Comparison of ENCODE assay signal across 3 cellular contexts in the genomic region with DNA sequence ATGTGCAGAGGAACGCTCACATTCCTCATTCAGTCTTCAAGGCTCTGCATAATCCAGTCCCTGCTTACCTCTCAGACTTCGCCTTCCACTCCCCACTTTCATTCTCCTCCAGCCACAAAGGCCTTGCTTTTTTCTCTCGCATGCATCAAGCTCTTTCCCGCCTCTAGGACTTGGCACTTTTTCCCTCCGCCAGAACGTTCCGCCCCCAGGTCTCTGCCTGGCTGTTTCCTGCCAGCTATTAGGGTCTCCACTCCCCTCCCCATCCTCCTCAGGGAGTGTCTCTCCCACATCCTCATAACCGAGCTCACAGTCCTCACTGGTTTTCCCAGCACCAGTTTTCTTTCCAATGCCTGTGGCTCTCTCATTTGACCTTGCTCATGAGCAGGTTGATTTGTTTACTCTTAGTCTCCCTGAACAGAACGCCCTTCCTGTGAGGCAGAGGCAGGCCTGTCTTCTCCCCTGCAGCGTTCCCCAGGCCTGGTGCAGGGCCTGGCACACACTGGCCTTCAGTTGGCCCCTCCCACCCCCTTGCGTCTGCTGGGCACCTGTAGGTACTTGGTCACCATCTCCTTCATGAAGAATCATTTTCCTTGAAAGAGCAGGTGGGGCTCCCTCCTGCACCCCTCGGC.
TF ChIP-seq lines count a peak whose summit lies in the region.

No MANE protein-coding gene starts in this region.

TF ChIP-seq in SK-N-SH, 30 proteins besides CTCF, POLR2A, EP300 and RAD21:
- TF ChIP-seq FOXM1 (IDR thresholded peaks at IDR 0.05; ENCODE audit: low read depth) (no peak), EZH2phosphoT487 (IDR thresholded peaks at IDR 0.05; ENCODE audit: borderline replicate concordance, low read depth) (no peak), RFX5 (IDR thresholded peaks at IDR 0.05; ENCODE audit: low read length) (no peak), MXI1 (IDR thresholded peaks at IDR 0.05; ENCODE audit: low read depth, low read length) (no peak)
- TF ChIP-seq, protein P1, sequence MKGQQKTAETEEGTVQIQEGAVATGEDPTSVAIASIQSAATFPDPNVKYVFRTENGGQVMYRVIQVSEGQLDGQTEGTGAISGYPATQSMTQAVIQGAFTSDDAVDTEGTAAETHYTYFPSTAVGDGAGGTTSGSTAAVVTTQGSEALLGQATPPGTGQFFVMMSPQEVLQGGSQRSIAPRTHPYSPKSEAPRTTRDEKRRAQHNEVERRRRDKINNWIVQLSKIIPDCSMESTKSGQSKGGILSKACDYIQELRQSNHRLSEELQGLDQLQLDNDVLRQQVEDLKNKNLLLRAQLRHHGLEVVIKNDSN (IDR thresholded peaks at IDR 0.05; ENCODE audit: borderline replicate concordance, low read depth), result no peak

TF ChIP-seq in SK-N-SH treated with all-trans-retinoic acid at 6 μM for 48 hours, 23 proteins besides CTCF, POLR2A, EP300 and RAD21:
- TF ChIP-seq TCF4 (CRISPR knock-in tag; IDR thresholded peaks at IDR 0.05; ENCODE audit: borderline replicate concordance) (no peak), ZFP3 (CRISPR knock-in tag; IDR thresholded peaks at IDR 0.05) (no peak), BACH2 (CRISPR knock-in tag; IDR thresholded peaks at IDR 0.05; ENCODE audit: borderline replicate concordance) (no peak), ZNF70 (CRISPR knock-in tag; IDR thresholded peaks at IDR 0.05) (no peak), TOX (CRISPR knock-in tag; IDR thresholded peaks at IDR 0.05; ENCODE audit: borderline replicate concordance) (no peak), SNAI2 (CRISPR knock-in tag; IDR thresholded peaks at IDR 0.05) (no peak), PPARA (CRISPR knock-in tag; IDR thresholded peaks at IDR 0.05; ENCODE audit: borderline replicate concordance) (no peak), ZC3H10 (CRISPR knock-in tag; IDR thresholded peaks at IDR 0.05) (no peak)
- TF ChIP-seq, protein P2, sequence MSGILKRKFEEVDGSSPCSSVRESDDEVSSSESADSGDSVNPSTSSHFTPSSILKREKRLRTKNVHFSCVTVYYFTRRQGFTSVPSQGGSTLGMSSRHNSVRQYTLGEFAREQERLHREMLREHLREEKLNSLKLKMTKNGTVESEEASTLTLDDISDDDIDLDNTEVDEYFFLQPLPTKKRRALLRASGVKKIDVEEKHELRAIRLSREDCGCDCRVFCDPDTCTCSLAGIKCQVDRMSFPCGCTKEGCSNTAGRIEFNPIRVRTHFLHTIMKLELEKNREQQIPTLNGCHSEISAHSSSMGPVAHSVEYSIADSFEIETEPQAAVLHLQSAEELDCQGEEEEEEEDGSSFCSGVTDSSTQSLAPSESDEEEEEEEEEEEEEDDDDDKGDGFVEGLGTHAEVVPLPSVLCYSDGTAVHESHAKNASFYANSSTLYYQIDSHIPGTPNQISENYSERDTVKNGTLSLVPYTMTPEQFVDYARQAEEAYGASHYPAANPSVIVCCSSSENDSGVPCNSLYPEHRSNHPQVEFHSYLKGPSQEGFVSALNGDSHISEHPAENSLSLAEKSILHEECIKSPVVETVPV (CRISPR knock-in tag; IDR thresholded peaks at IDR 0.05), result no peak
- TF ChIP-seq, protein P3, sequence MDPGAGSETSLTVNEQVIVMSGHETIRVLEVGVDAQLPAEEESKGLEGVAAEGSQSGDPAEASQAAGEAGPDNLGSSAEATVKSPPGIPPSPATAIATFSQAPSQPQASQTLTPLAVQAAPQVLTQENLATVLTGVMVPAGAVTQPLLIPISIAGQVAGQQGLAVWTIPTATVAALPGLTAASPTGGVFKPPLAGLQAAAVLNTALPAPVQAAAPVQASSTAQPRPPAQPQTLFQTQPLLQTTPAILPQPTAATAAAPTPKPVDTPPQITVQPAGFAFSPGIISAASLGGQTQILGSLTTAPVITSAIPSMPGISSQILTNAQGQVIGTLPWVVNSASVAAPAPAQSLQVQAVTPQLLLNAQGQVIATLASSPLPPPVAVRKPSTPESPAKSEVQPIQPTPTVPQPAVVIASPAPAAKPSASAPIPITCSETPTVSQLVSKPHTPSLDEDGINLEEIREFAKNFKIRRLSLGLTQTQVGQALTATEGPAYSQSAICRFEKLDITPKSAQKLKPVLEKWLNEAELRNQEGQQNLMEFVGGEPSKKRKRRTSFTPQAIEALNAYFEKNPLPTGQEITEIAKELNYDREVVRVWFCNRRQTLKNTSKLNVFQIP (CRISPR knock-in tag; IDR thresholded peaks at IDR 0.05; ENCODE audit: borderline replicate concordance, low read depth), result no peak
- TF ChIP-seq, protein P4, sequence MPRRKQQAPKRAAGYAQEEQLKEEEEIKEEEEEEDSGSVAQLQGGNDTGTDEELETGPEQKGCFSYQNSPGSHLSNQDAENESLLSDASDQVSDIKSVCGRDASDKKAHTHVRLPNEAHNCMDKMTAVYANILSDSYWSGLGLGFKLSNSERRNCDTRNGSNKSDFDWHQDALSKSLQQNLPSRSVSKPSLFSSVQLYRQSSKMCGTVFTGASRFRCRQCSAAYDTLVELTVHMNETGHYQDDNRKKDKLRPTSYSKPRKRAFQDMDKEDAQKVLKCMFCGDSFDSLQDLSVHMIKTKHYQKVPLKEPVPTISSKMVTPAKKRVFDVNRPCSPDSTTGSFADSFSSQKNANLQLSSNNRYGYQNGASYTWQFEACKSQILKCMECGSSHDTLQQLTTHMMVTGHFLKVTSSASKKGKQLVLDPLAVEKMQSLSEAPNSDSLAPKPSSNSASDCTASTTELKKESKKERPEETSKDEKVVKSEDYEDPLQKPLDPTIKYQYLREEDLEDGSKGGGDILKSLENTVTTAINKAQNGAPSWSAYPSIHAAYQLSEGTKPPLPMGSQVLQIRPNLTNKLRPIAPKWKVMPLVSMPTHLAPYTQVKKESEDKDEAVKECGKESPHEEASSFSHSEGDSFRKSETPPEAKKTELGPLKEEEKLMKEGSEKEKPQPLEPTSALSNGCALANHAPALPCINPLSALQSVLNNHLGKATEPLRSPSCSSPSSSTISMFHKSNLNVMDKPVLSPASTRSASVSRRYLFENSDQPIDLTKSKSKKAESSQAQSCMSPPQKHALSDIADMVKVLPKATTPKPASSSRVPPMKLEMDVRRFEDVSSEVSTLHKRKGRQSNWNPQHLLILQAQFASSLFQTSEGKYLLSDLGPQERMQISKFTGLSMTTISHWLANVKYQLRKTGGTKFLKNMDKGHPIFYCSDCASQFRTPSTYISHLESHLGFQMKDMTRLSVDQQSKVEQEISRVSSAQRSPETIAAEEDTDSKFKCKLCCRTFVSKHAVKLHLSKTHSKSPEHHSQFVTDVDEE (CRISPR knock-in tag; IDR thresholded peaks at IDR 0.05), result no peak

TF ChIP-seq in H1, 55 proteins besides CTCF, POLR2A, EP300 and RAD21:
- TF ChIP-seq, protein P5, sequence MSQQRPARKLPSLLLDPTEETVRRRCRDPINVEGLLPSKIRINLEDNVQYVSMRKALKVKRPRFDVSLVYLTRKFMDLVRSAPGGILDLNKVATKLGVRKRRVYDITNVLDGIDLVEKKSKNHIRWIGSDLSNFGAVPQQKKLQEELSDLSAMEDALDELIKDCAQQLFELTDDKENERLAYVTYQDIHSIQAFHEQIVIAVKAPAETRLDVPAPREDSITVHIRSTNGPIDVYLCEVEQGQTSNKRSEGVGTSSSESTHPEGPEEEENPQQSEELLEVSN (IDR thresholded peaks at IDR 0.05), result peak; percentile 74
- TF ChIP-seq JUN (IDR thresholded peaks at IDR 0.05; ENCODE audit: low read depth, low read length), result no peak
- no peak for TF ChIP-seq GABPA (IDR thresholded peaks at IDR 0.05; ENCODE audit: borderline replicate concordance, insufficient read depth, low read length)
- no peak for TF ChIP-seq GTF2F1 (IDR thresholded peaks at IDR 0.05; ENCODE audit: borderline replicate concordance, low read depth, low read length)
- TF ChIP-seq YY1 (IDR thresholded peaks at IDR 0.05; ENCODE audit: low read depth, low read length), result no peak
- no peak for TF ChIP-seq TAF7 (optimal IDR thresholded peaks at IDR 0.05; ENCODE audit: borderline replicate concordance, low read depth, low read length)
- TF ChIP-seq POU5F1 (IDR thresholded peaks at IDR 0.05; ENCODE audit: low read depth, low read length), result no peak
- TF ChIP-seq, protein P6, sequence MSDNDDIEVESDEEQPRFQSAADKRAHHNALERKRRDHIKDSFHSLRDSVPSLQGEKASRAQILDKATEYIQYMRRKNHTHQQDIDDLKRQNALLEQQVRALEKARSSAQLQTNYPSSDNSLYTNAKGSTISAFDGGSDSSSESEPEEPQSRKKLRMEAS (IDR thresholded peaks at IDR 0.05), result 0 out of 2 replicates have a peak, but pooled peaks have one; percentile 17
- TF ChIP-seq SIRT6 (IDR thresholded peaks at IDR 0.05; ENCODE audit: low read length), result no peak
- no peak for TF ChIP-seq SIN3A (conservative IDR thresholded peaks at IDR 0.05 in 1 of 2, IDR thresholded peaks at IDR 0.05 in 1 of 2; ENCODE audit: low read depth in 1 of 2, low read length in 2 of 2)
